In genomic region chr15:51672100-51672731, GRCh38 we compare ENCODE assay signal across 18 cellular contexts. TPM values are rescaled to one million over a fixed set of nuclear protein-coding genes. Genes with fewer than 3 reads are reported as not detected.
DNase-seq lines count a peak whose midpoint lies in the region; ATAC-seq, FAIRE-seq and TF ChIP-seq lines count a peak whose summit lies in the region.
"Had no signal": no experiment of that assay in that cellular context is flagged by ENCODE, and none has a peak within 500 bp of the region (broad histone marks: within the 10 kb centered on the region; RNA-seq: fewer than 3 reads in every experiment).

No MANE protein-coding gene starts in this region.

- no peak overlapping the region for H3K4me3 ChIP-seq in right lobe of liver
- no peak overlapping the region for H3K4me3 ChIP-seq in HepG2 (replicated peaks in 1 of 3; ENCODE audit: insufficient read depth in 1 of 3, low read depth in 2 of 3, low read length in 3 of 3)

- H3K9me3 Mint-ChIP-seq in glutamatergic neuron (ENCODE audit: unreplicated experiment): peaks cover 2% of the 10 kb centered on the region
- no peaks in the 10 kb centered on the region for H3K9me3 Mint-ChIP-seq in activated T-cell treated with anti-CD3 and anti-CD28 coated beads, Interleukin-2, amount 50 U/mL, for 4 hours

- H4K20me1 ChIP-seq in HepG2 (ENCODE audit: insufficient read depth, low read length): no peaks in the 10 kb centered on the region

- 23% methylated on average over 9 of the region's 9 CpGs for WGBS in right lobe of liver (ENCODE audit: insufficient coverage, low coverage, low lambda C conversion rate, missing lambda C conversion rate)
- WGBS in HepG2 (ENCODE audit: low lambda C conversion rate): 22% methylated on average over 9 of the region's 9 CpGs

- no peak overlapping the region for H3K4me2 ChIP-seq in HepG2 (ENCODE audit: low read depth, low read length)

- H3K27ac ChIP-seq in right lobe of liver: no peak overlapping the region
- no peak overlapping the region for H3K27ac ChIP-seq in HepG2 (ENCODE audit: extremely low read length, insufficient read depth, low read length)

- CTCF ChIA-PET in HepG2 (lab: Yijun Ruan, JAX; ENCODE audit: low intra/inter-chr PET ratio, low total read pairs): no interaction called here

- H3K27me3 Mint-ChIP-seq in glutamatergic neuron (ENCODE audit: unreplicated experiment): peaks cover 2% of the 10 kb centered on the region
- H3K27me3 Mint-ChIP-seq in activated T-cell treated with anti-CD3 and anti-CD28 coated beads, Interleukin-2, amount 50 U/mL, for 4 hours (ENCODE audit: low read depth): peaks cover 17% of the 10 kb centered on the region

- no peaks in the 10 kb centered on the region for H3K27me3 ChIP-seq in right lobe of liver
- no peaks in the 10 kb centered on the region for H3K27me3 ChIP-seq in HepG2 (ENCODE audit: control insufficient read depth in 1 of 2, insufficient read depth in 2 of 2, low read length in 2 of 2)

- ATAC-seq in right lobe of liver (peak in 3 of 4 donors; percentile 48 to 58 (median 54)), HepG2 (no peak)
- ATAC-seq in activated T-cell treated with anti-CD3 and anti-CD28 coated beads, Interleukin-2, amount 50 U/mL, for 4 hours: no peak
- ATAC-seq: left ventricle myocardium superior; stimulated activated naive CD8-positive, alpha-beta T cell treated with anti-CD3 and anti-CD28 coated beads, Interleukin-15, Interleukin-2, amounts not matched to agents 100 U/mL and 50 U/mL, for 24 hours had no signal

- TF ChIP-seq CTCF in right lobe of liver (IDR thresholded peaks at IDR 0.05) (no peak), HepG2 (CRISPR knock-in tag; IDR thresholded peaks at IDR 0.05) (no peak), glutamatergic neuron (IDR thresholded peaks at IDR 0.05; ENCODE audit: partially characterized antibody, unreplicated experiment) (no peak)

- no peak for TF ChIP-seq POLR2A in right lobe of liver (IDR thresholded peaks at IDR 0.05)
- TF ChIP-seq POLR2A in HepG2 (IDR thresholded peaks at IDR 0.05; ENCODE audit: insufficient read depth in 1 of 2, low read depth in 2 of 2, low read length in 2 of 2): no peak

- H3K4me1 ChIP-seq in right lobe of liver (no peaks in the 10 kb centered on the region), HepG2 (ENCODE audit: insufficient read depth, low read length) (no peaks in the 10 kb centered on the region)

- POLR2A ChIA-PET in HepG2 (lab: Yijun Ruan, JAX): no interaction called here

- peak overlapping the region; percentile 73 for H3K4me3 Mint-ChIP-seq in glutamatergic neuron (ENCODE audit: unreplicated experiment)
- no peak overlapping the region for H3K4me3 Mint-ChIP-seq in activated T-cell treated with anti-CD3 and anti-CD28 coated beads, Interleukin-2, amount 50 U/mL, for 4 hours

- in situ Hi-C loops in HepG2 (cut with HindIII; ENCODE audit: extremely low pct_ligation_motif_present, low pct_unique_long_range_greater_than_20kb): no loop called here

- no peak for FAIRE-seq in HepG2 (lab: Jason Lieb, UNC)
- FAIRE-seq: bronchial epithelial cell, G401.6 had no signal

- H2AFZ ChIP-seq in HepG2 (ENCODE audit: low read length): no peak overlapping the region

- H3K79me2 ChIP-seq in HepG2 (ENCODE audit: insufficient read depth, low read length): no peaks in the 10 kb centered on the region

- BruUV-seq in HepG2 (replicated peaks; lab: Mats Ljungman, UMichigan): no TSS peak

- intact Hi-C loops in right lobe of liver (cut with DNase I) (no loop called here), HepG2 (cut with micrococcal nuclease; ENCODE audit: unreplicated experiment) (no loop called here)

- no peak overlapping the region for H3K9ac ChIP-seq in HepG2 (ENCODE audit: insufficient read depth, low read depth, low read length)

- H3K36me3 ChIP-seq in right lobe of liver (no peaks in the 10 kb centered on the region), HepG2 (replicated peaks in 1 of 2; ENCODE audit: control insufficient read depth in 1 of 2, insufficient read depth in 2 of 2, low read length in 2 of 2) (no peaks in the 10 kb centered on the region)

- peaks cover 15% of the 10 kb centered on the region for H3K4me1 Mint-ChIP-seq in glutamatergic neuron (ENCODE audit: low read depth, unreplicated experiment)
- H3K4me1 Mint-ChIP-seq in activated T-cell treated with anti-CD3 and anti-CD28 coated beads, Interleukin-2, amount 50 U/mL, for 4 hours (ENCODE audit: low read depth): no peaks in the 10 kb centered on the region

- H3K27ac Mint-ChIP-seq in glutamatergic neuron (ENCODE audit: unreplicated experiment): peak overlapping the region; percentile 20

- no peaks in the 10 kb centered on the region for H3K36me3 Mint-ChIP-seq in glutamatergic neuron (ENCODE audit: unreplicated experiment)
- no peaks in the 10 kb centered on the region for H3K36me3 Mint-ChIP-seq in activated T-cell treated with anti-CD3 and anti-CD28 coated beads, Interleukin-2, amount 50 U/mL, for 4 hours (ENCODE audit: insufficient read depth)

- TF ChIP-seq RAD21 in HepG2 (CRISPR knock-in tag; IDR thresholded peaks at IDR 0.05): no peak

- H3K9me3 ChIP-seq in right lobe of liver: no peaks in the 10 kb centered on the region
- H3K9me3 ChIP-seq in HepG2 (ENCODE audit: low read length): no peaks in the 10 kb centered on the region

- DNase-seq in right lobe of liver (no peak), HepG2 (ENCODE audit: low spot score) (no peak), NCI-H82 treated with DMSO at 0.1 percent for 48 hours (lab: John Stamatoyannopoulos, UW; ENCODE audit: unreplicated experiment) (peak; percentile 86), glutamatergic neuron (peak; percentile 27), amniotic stem cell (lab: John Stamatoyannopoulos, UW) (no peak), COLO668 (lab: John Stamatoyannopoulos, UW; ENCODE audit: unreplicated experiment) (no peak)
- DNase-seq in activated effector memory CD4-positive, alpha-beta T cell treated with anti-CD3 and anti-CD28 coated beads, Interleukin-2, amount 50 U/mL, for 16 hours: no peak
- no peak for DNase-seq in activated T-cell treated with anti-CD3 and anti-CD28 coated beads, Interleukin-2, amount 50 U/mL, for 4 hours
- DNase-seq: activated CD4-positive, alpha-beta T cell treated with anti-CD3 and anti-CD28 coated beads, Interleukin-2, amount 50 U/mL, for 1 hour; activated T-cell treated with anti-CD3 and anti-CD28 coated beads, Interleukin-2, amount 50 U/mL, for 48 hours; COR-L47; left ventricle myocardium superior; NCI-H1092; NCI-H748 treated with DMSO at 0.1 percent for 48 hours; posterior cingulate gyrus; stimulated activated naive CD8-positive, alpha-beta T cell treated with anti-CD3 and anti-CD28 coated beads, Interleukin-15, Interleukin-2, amounts not matched to agents 100 U/mL and 50 U/mL, for 24 hours had no signal

- TF ChIP-seq EP300 in HepG2 (IDR thresholded peaks at IDR 0.05; ENCODE audit: low read depth in 2 of 2, low read length in 2 of 2) (no peak), HepG2 (CRISPR knock-in tag; IDR thresholded peaks at IDR 0.05; ENCODE audit: borderline replicate concordance) (no peak)

RNA-seq across cellular contexts. Expression of gene SCG3, which starts 9.1 kb away (rescaled TPM):
- total RNA-seq in right lobe of liver (not detected), HepG2 (2016; rRNA removed; fragmentation: Illumina TruSeq; extraction: Trizol) (not detected in 2 replicates), glutamatergic neuron (ENCODE audit: unreplicated experiment) (219 TPM)
- not detected in 2 replicates for total RNA-seq in HepG2 (2016; cell fraction: cytosol; rRNA removed; fragmentation: Illumina TruSeq; extraction: Trizol; ENCODE audit: low read depth)
- total RNA-seq in HepG2 (2016; cell fraction: insoluble cytoplasmic fraction; rRNA removed; fragmentation: Illumina TruSeq; extraction: Trizol): not detected in 2 replicates
- not detected in 2 replicates for total RNA-seq in HepG2 (2016; cell fraction: membrane; rRNA removed; fragmentation: Illumina TruSeq; extraction: Trizol)
- not detected in 2 replicates for total RNA-seq in HepG2 (2016; cell fraction: nucleus; rRNA removed; fragmentation: Illumina TruSeq; extraction: Trizol)
- polyA plus RNA-seq in HepG2 (2011; rRNA removed): not detected in 2 replicates
- polyA plus RNA-seq in HepG2 (2011; cell fraction: cytosol; rRNA removed): not detected in 2 replicates
- polyA plus RNA-seq in HepG2 (2011; cell fraction: nucleus; rRNA removed): not detected in 2 replicates
- not detected in 2 replicates for polyA plus RNA-seq in HepG2 (2012)
- not detected in 2 replicates for polyA plus RNA-seq in HepG2 (2016; cell fraction: cytosol; fragmentation: Illumina TruSeq; extraction: Trizol; ENCODE audit: low read depth)
- polyA plus RNA-seq in HepG2 (2016; cell fraction: insoluble cytoplasmic fraction; fragmentation: Illumina TruSeq; extraction: Trizol; ENCODE audit: low read depth): not detected in 2 replicates
- polyA plus RNA-seq in HepG2 (2016; cell fraction: membrane; fragmentation: Illumina TruSeq; extraction: Trizol; ENCODE audit: low read depth): not detected in 2 replicates
- not detected in 2 replicates for polyA plus RNA-seq in HepG2 (2016; cell fraction: nucleus; fragmentation: Illumina TruSeq; extraction: Trizol; ENCODE audit: insufficient read depth, low read depth)
- polyA minus RNA-seq in HepG2 (2011; rRNA and poly(A)+ RNA removed; ENCODE audit: low replicate concordance): not detected in 2 replicates
- polyA minus RNA-seq in HepG2 (2011; cell fraction: cytosol; rRNA and poly(A)+ RNA removed): not detected in 2 replicates
- not detected in 2 replicates for polyA minus RNA-seq in HepG2 (2011; cell fraction: nucleus; rRNA and poly(A)+ RNA removed)
- total RNA-seq in activated T-cell treated with anti-CD3 and anti-CD28 coated beads, Interleukin-2, amount 50 U/mL, for 4 hours: not detected
- total RNA-seq: bronchial epithelial cell, left ventricle myocardium superior had no signal

RNA-seq across cellular contexts. Expression of gene DMXL2, which starts 49.6 kb away (rescaled TPM):
- 10 to 100 TPM in 5 of 6 experiments, 1 to 10 TPM in 1; 8.8 to 16.1 (median 12.7) TPM for total RNA-seq in right lobe of liver
- 14.4 and 15.3 TPM in 2 replicates for total RNA-seq in HepG2 (2016; rRNA removed; fragmentation: Illumina TruSeq; extraction: Trizol)
- 2.9 and 3.9 TPM in 2 replicates for total RNA-seq in HepG2 (2016; cell fraction: cytosol; rRNA removed; fragmentation: Illumina TruSeq; extraction: Trizol; ENCODE audit: low read depth)
- 10.5 and 14.9 TPM in 2 replicates for total RNA-seq in HepG2 (2016; cell fraction: insoluble cytoplasmic fraction; rRNA removed; fragmentation: Illumina TruSeq; extraction: Trizol)
- 3.6 and 5.3 TPM in 2 replicates for total RNA-seq in HepG2 (2016; cell fraction: membrane; rRNA removed; fragmentation: Illumina TruSeq; extraction: Trizol)
- 25.7 and 26.2 TPM in 2 replicates for total RNA-seq in HepG2 (2016; cell fraction: nucleus; rRNA removed; fragmentation: Illumina TruSeq; extraction: Trizol)
- polyA plus RNA-seq in HepG2 (2011; rRNA removed): 11.6 and 11.8 TPM in 2 replicates
- 2.5 and 4.5 TPM in 2 replicates for polyA plus RNA-seq in HepG2 (2011; cell fraction: cytosol; rRNA removed)
- polyA plus RNA-seq in HepG2 (2011; cell fraction: nucleus; rRNA removed): 24.4 and 27.0 TPM in 2 replicates
- polyA plus RNA-seq in HepG2 (2012): 9.9 and 10.4 TPM in 2 replicates
- 0.51 and 0.75 TPM in 2 replicates for polyA plus RNA-seq in HepG2 (2016; cell fraction: cytosol; fragmentation: Illumina TruSeq; extraction: Trizol; ENCODE audit: low read depth)
- 11.1 and 13.6 TPM in 2 replicates for polyA plus RNA-seq in HepG2 (2016; cell fraction: insoluble cytoplasmic fraction; fragmentation: Illumina TruSeq; extraction: Trizol; ENCODE audit: low read depth)
- polyA plus RNA-seq in HepG2 (2016; cell fraction: membrane; fragmentation: Illumina TruSeq; extraction: Trizol; ENCODE audit: low read depth): 1.6 and 2.1 TPM in 2 replicates
- 46.6 and 53.7 TPM in 2 replicates for polyA plus RNA-seq in HepG2 (2016; cell fraction: nucleus; fragmentation: Illumina TruSeq; extraction: Trizol; ENCODE audit: insufficient read depth, low read depth)
- polyA minus RNA-seq in HepG2 (2011; rRNA and poly(A)+ RNA removed; ENCODE audit: low replicate concordance): 7.7 and 16.1 TPM in 2 replicates
- 6.0 and 11.5 TPM in 2 replicates for polyA minus RNA-seq in HepG2 (2011; cell fraction: cytosol; rRNA and poly(A)+ RNA removed)
- 31.9 and 35.7 TPM in 2 replicates for polyA minus RNA-seq in HepG2 (2011; cell fraction: nucleus; rRNA and poly(A)+ RNA removed)
- total RNA-seq in glutamatergic neuron (ENCODE audit: unreplicated experiment): 48.2 TPM
- total RNA-seq in activated T-cell treated with anti-CD3 and anti-CD28 coated beads, Interleukin-2, amount 50 U/mL, for 4 hours: 1 to 10 TPM; 3.0 to 5.8 (median 4.6) TPM

Comparison
In these comparisons a context has a peak if more than half of its experiments do, and no peak if none do; other contexts are left out.
1. ATAC-seq: peak in right lobe of liver (3 of 4); none in HepG2 (single experiment) and activated T-cell treated with anti-CD3 and anti-CD28 coated beads, Interleukin-2, amount 50 U/mL, for 4 hours (0 of 2).
2. DNase-seq: peak in NCI-H82 treated with DMSO at 0.1 percent for 48 hours (single experiment) and glutamatergic neuron (single experiment); none in right lobe of liver (0 of 3), HepG2 (single experiment), activated effector memory CD4-positive, alpha-beta T cell treated with anti-CD3 and anti-CD28 coated beads, Interleukin-2, amount 50 U/mL, for 16 hours (single experiment), amniotic stem cell (single experiment), activated T-cell treated with anti-CD3 and anti-CD28 coated beads, Interleukin-2, amount 50 U/mL, for 4 hours (single experiment) and COLO668 (single experiment).
3. RNA of gene SCG3, which starts 9.1 kb away (total RNA-seq): 219 TPM in glutamatergic neuron (single experiment); not detected in activated T-cell treated with anti-CD3 and anti-CD28 coated beads, Interleukin-2, amount 50 U/mL, for 4 hours, not detected in right lobe of liver and not detected in HepG2; every median in the first group is over 100 times any median in the second.